Comparison of ENCODE assay signal across 26 cellular contexts in the genomic region with DNA sequence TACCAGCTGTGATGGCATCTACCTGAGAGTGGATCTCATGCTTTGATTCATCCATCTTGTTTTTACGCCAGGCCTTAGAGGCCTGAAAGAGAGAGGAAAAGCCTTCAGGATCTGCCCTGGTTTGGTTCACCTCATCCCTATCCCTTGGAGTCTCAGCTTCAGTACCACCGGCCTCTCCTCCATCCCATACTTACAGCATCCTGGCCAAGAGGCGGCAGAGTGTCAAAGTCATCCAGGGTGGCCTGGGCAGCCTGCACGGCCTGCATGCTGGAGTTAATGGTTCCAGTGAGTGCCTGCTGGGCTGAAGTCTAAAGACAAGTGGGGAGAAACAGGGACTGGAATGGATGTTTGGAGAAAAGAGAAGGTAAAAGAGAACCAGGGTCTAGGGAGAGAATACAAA. TPM values are rescaled to one million over a fixed set of nuclear protein-coding genes. Genes with fewer than 3 reads are reported as not detected.
DNase-seq lines count a peak whose midpoint lies in the region; ATAC-seq and TF ChIP-seq lines count a peak whose summit lies in the region.
"Had no signal": no experiment of that assay in that cellular context is flagged by ENCODE, and none has a peak within 500 bp of the region (broad histone marks: within the 10 kb centered on the region; RNA-seq: fewer than 3 reads in every experiment).

No MANE protein-coding gene starts in this region.

- CTCF ChIA-PET in A673 (lab: Charles Lee) = no interaction called here

- no peaks in the 10 kb centered on the region for H4K20me1 ChIP-seq in Karpas-422 (ENCODE audit: insufficient read depth, low read depth, low read length)

- no peak for TF ChIP-seq CTCF in A673 (conservative IDR thresholded peaks at IDR 0.05; ENCODE audit: low read depth, low read length)
- TF ChIP-seq CTCF in HFFc6 (IDR thresholded peaks at IDR 0.05) = no peak
- TF ChIP-seq CTCF in natural killer cell (IDR thresholded peaks at IDR 0.05) = no peak

- H3K36me3 Mint-ChIP-seq in HFFc6 (ENCODE audit: low read depth) = peaks cover 78% of the 10 kb centered on the region
- peaks cover 82% of the 10 kb centered on the region for H3K36me3 Mint-ChIP-seq in central memory CD8-positive, alpha-beta T cell (ENCODE audit: insufficient read depth)
- peaks cover 34% of the 10 kb centered on the region for H3K36me3 Mint-ChIP-seq in natural killer cell

- H3K9ac ChIP-seq in Karpas-422 (ENCODE audit: low read length) = no peak overlapping the region
- H3K9ac ChIP-seq: SK-N-SH had no signal

- no peaks in the 10 kb centered on the region for H3K27me3 ChIP-seq in A673 (replicated peaks; ENCODE audit: insufficient read depth, low read depth, low read length, poor library complexity)
- H3K27me3 ChIP-seq in Karpas-422 (ENCODE audit: low read length) = no peaks in the 10 kb centered on the region
- H3K27me3 ChIP-seq: BE2C, uterus had no signal

- H3K4me1 Mint-ChIP-seq in HFFc6 (ENCODE audit: low read depth) (peaks cover 48% of the 10 kb centered on the region), natural killer cell (peaks cover 7 to 40% of the 10 kb centered on the region in 2 donors)
- H3K4me1 Mint-ChIP-seq in central memory CD8-positive, alpha-beta T cell = peaks cover 30% of the 10 kb centered on the region

- H3K36me3 ChIP-seq in A673 (ENCODE audit: insufficient read depth, low read length, poor library complexity, severe bottlenecking) = peaks cover 97% of the 10 kb centered on the region
- peaks cover 49% of the 10 kb centered on the region; the same call in 1 of the 2 replicates for H3K36me3 ChIP-seq in Karpas-422 (ENCODE audit: insufficient read depth, low read length)
- H3K36me3 ChIP-seq: uterus had no signal

- no peak overlapping the region for H3K4me3 ChIP-seq in A673 (ENCODE audit: low read depth, low read length, poor library complexity, severe bottlenecking)
- H3K4me3 ChIP-seq in Karpas-422 (ENCODE audit: low read length) = no peak overlapping the region
- H3K4me3 ChIP-seq: lower lobe of right lung, thoracic aorta, uterus had no signal

- H3K27ac ChIP-seq in A673 (ENCODE audit: low read depth, low read length, poor library complexity, severe bottlenecking) (no peak overlapping the region), Karpas-422 (ENCODE audit: low read length) (no peak overlapping the region)
- H3K27ac ChIP-seq: lower lobe of right lung, uterus had no signal

- H3K9me3 Mint-ChIP-seq in HFFc6 = no peaks in the 10 kb centered on the region
- no peaks in the 10 kb centered on the region for H3K9me3 Mint-ChIP-seq in central memory CD8-positive, alpha-beta T cell
- H3K9me3 Mint-ChIP-seq in natural killer cell = no peaks in the 10 kb centered on the region
- H3K9me3 Mint-ChIP-seq: T-helper 1 cell treated with Interleukin-12 subunit alpha and Interleukin-12 subunit beta and Interleukin-4 antibody, amounts not matched to agents 30 μg/mL and 1 μg/mL, for 36 hours had no signal

- no peak overlapping the region for H3K4me2 ChIP-seq in Karpas-422 (ENCODE audit: low read depth, low read length, poor library complexity, severe bottlenecking)
- H3K4me2 ChIP-seq: SK-N-SH had no signal

- H3K27ac Mint-ChIP-seq in HFFc6 (peak overlapping the region; percentile 78), natural killer cell (peak overlapping the region; percentile 58 to 63)
- peak overlapping the region; percentile 57 for H3K27ac Mint-ChIP-seq in central memory CD8-positive, alpha-beta T cell (ENCODE audit: low read depth)
- H3K27ac Mint-ChIP-seq: T-helper 1 cell treated with Interleukin-12 subunit alpha and Interleukin-12 subunit beta and Interleukin-4 antibody, amounts not matched to agents 30 μg/mL and 1 μg/mL, for 36 hours had no signal

- intact Hi-C loops in A673 (cut with micrococcal nuclease; ENCODE audit: unreplicated experiment) = no loop called here
- intact Hi-C loops in natural killer cell (cut with micrococcal nuclease) = no loop called here

- H3K4me3 Mint-ChIP-seq in HFFc6 (no peak overlapping the region), natural killer cell (no peak overlapping the region)
- no peak overlapping the region for H3K4me3 Mint-ChIP-seq in central memory CD8-positive, alpha-beta T cell
- H3K4me3 Mint-ChIP-seq: T-helper 1 cell treated with Interleukin-12 subunit alpha and Interleukin-12 subunit beta and Interleukin-4 antibody, amounts not matched to agents 30 μg/mL and 1 μg/mL, for 36 hours had no signal

- no peaks in the 10 kb centered on the region for H3K9me3 ChIP-seq in A673 (ENCODE audit: low read depth, low read length, poor library complexity, severe bottlenecking)
- no peaks in the 10 kb centered on the region for H3K9me3 ChIP-seq in Karpas-422 (ENCODE audit: low read length)
- H3K9me3 ChIP-seq: BE2C, lower lobe of right lung, SK-N-SH, thoracic aorta, uterus had no signal

- H2AFZ ChIP-seq in Karpas-422 (ENCODE audit: low read length) = no peak overlapping the region

- H3K79me2 ChIP-seq in Karpas-422 (ENCODE audit: low read length) = no peaks in the 10 kb centered on the region

- BruUV-seq in A673 (replicated peaks; lab: Mats Ljungman, UMichigan) = TSS peak; percentile 43

- no peaks in the 10 kb centered on the region for H3K4me1 ChIP-seq in A673 (ENCODE audit: insufficient read depth, low read length, poor library complexity, severe bottlenecking)
- no peaks in the 10 kb centered on the region for H3K4me1 ChIP-seq in Karpas-422 (ENCODE audit: low read length)
- H3K4me1 ChIP-seq: BE2C, lower lobe of right lung, uterus had no signal

- H3K27me3 Mint-ChIP-seq in HFFc6 (ENCODE audit: insufficient read depth) (peaks cover 2% of the 10 kb centered on the region), natural killer cell (ENCODE audit: low read depth in 2 of 2) (no peaks in the 10 kb centered on the region)
- H3K27me3 Mint-ChIP-seq in central memory CD8-positive, alpha-beta T cell = no peaks in the 10 kb centered on the region

- POLR2A ChIA-PET in A673 (lab: Charles Lee; ENCODE audit: low non-redundant PET) = no interaction called here

- no peak for ATAC-seq in central memory CD8-positive, alpha-beta T cell (replicated peaks; ENCODE audit: extremely low read depth, poor library complexity, severe bottlenecking)
- ATAC-seq in natural killer cell (no peak), HG03280 (IDR thresholded peaks at IDR 0.05; ENCODE audit: unreplicated experiment) (no peak)
- ATAC-seq: stimulated activated naive CD8-positive, alpha-beta T cell treated with anti-CD3 and anti-CD28 coated beads, Interleukin-15, Interleukin-2, amounts not matched to agents 100 U/mL and 50 U/mL, for 24 hours had no signal

- H3K9me2 ChIP-seq in Karpas-422 (replicated peaks; ENCODE audit: insufficient read depth, low read length) = no peaks in the 10 kb centered on the region
- H3K9me2 ChIP-seq: SK-N-SH had no signal

- DNase-seq in A673 (ENCODE audit: low spot score) (no peak), HFFc6 (no peak), natural killer cell (no peak), NCI-H345 treated with DMSO at 0.1 percent for 48 hours (lab: John Stamatoyannopoulos, UW; ENCODE audit: unreplicated experiment) (no peak), Karpas-422 (no peak)
- DNase-seq in central memory CD8-positive, alpha-beta T cell (ENCODE audit: low spot score in 2 of 2) = no peak
- DNase-seq in effector CD4-positive, alpha-beta T cell = no peak
- DNase-seq: activated CD4-positive, alpha-beta T cell treated with anti-CD3 and anti-CD28 coated beads for 1 hour; activated effector memory CD4-positive, alpha-beta T cell treated with anti-CD3 and anti-CD28 coated beads, Interleukin-2, amount 50 U/mL, for 16 hours; BE2C; central memory CD4-positive, alpha-beta T cell; COR-L47; head of caudate nucleus; KG1; lower lobe of right lung; NCI-H1436; NCI-H2107; NCI-H446; NCI-H774; SK-N-SH; stimulated activated CD4-positive, alpha-beta T cell treated with anti-CD3 and anti-CD28 coated beads, Interleukin-15, amount 100 ng/mL, for 24 hours; stimulated activated naive CD8-positive, alpha-beta T cell treated with anti-CD3 and anti-CD28 coated beads, Interleukin-15, Interleukin-2, amounts not matched to agents 100 U/mL and 50 U/mL, for 24 hours; uterus had no signal

RNA-seq across cellular contexts. Expression of gene TLN1, which starts 12.4 kb away (rescaled TPM):
- total RNA-seq in A673 (2021) (173 and 178 TPM in 2 replicates), natural killer cell (100 to 1,000 TPM; 509 to 552 (median 528) TPM)
- 100 to 1,000 TPM; 470 to 562 (median 491) TPM for total RNA-seq in HFFc6 (2021; fragmentation: NEBNext Ultra II Directional; extraction: Animal tissue kit (Norgen Biotek cat#: 25700))
- 54.2 and 94.0 TPM in 2 replicates for total RNA-seq in Karpas-422 (2014; rRNA removed; shearing (Covaris generic); ENCODE audit: low replicate concordance)

RNA-seq across cellular contexts. Expression of gene CREB3, which starts 12.9 kb away (rescaled TPM):
- total RNA-seq in A673 (2021) = 27.6 and 29.1 TPM in 2 replicates
- 100 to 1,000 TPM; 106 to 127 (median 114) TPM for total RNA-seq in HFFc6 (2021; fragmentation: NEBNext Ultra II Directional; extraction: Animal tissue kit (Norgen Biotek cat#: 25700))
- total RNA-seq in natural killer cell = 10 to 100 TPM; 15.7 to 19.7 (median 18.8) TPM
- total RNA-seq in Karpas-422 (2014; rRNA removed; shearing (Covaris generic); ENCODE audit: low replicate concordance) = 10.8 and 17.1 TPM in 2 replicates

RNA-seq across cellular contexts. Expression of gene GBA2, which starts 29.5 kb away (rescaled TPM):
- 67.6 and 70.5 TPM in 2 replicates for total RNA-seq in A673 (2021)
- total RNA-seq in HFFc6 (2021; fragmentation: NEBNext Ultra II Directional; extraction: Animal tissue kit (Norgen Biotek cat#: 25700)) = 10 to 100 TPM; 22.9 to 25.7 (median 24.0) TPM
- 100 to 1,000 TPM in 2 of 3 donors, 10 to 100 TPM in 1; 76.4 to 118 (median 101) TPM for total RNA-seq in natural killer cell
- 54.9 and 74.2 TPM in 2 replicates for total RNA-seq in Karpas-422 (2014; rRNA removed; shearing (Covaris generic); ENCODE audit: low replicate concordance)

RNA-seq across cellular contexts. Expression of gene RGP1, which starts 29.5 kb away (rescaled TPM):
- total RNA-seq in A673 (2021) (21.9 and 26.3 TPM in 2 replicates), natural killer cell (10 to 100 TPM; 22.3 to 26.4 (median 23.3) TPM)
- 10 to 100 TPM; 27.6 to 35.1 (median 30.9) TPM for total RNA-seq in HFFc6 (2021; fragmentation: NEBNext Ultra II Directional; extraction: Animal tissue kit (Norgen Biotek cat#: 25700))
- total RNA-seq in Karpas-422 (2014; rRNA removed; shearing (Covaris generic); ENCODE audit: low replicate concordance) = 13.4 and 13.8 TPM in 2 replicates

RNA-seq across cellular contexts. Expression of gene TPM2, which starts 29.8 kb away (rescaled TPM):
- total RNA-seq in A673 (2021) (39.2 and 44.3 TPM in 2 replicates), natural killer cell (10 to 100 TPM; 20.9 to 23.8 (median 22.9) TPM)
- 1,000 to 10,000 TPM; 1,810 to 3,557 (median 2,546) TPM for total RNA-seq in HFFc6 (2021; fragmentation: NEBNext Ultra II Directional; extraction: Animal tissue kit (Norgen Biotek cat#: 25700))
- 0.19 TPM in 1 of 2 replicates, not detected in the other for total RNA-seq in Karpas-422 (2014; rRNA removed; shearing (Covaris generic); ENCODE audit: low replicate concordance)
